17 cellular contexts compared by ENCODE assay signal in genomic region chr5:7926296-7926695, GRCh38. TPM values are rescaled to one million over a fixed set of nuclear protein-coding genes. Genes with fewer than 3 reads are reported as not detected.
DNase-seq lines count a peak whose midpoint lies in the region; ATAC-seq and TF ChIP-seq lines count a peak whose summit lies in the region.
"Had no signal": no experiment of that assay in that cellular context is flagged by ENCODE, and none has a peak within 500 bp of the region (broad histone marks: within the 10 kb centered on the region; RNA-seq: fewer than 3 reads in every experiment).

No MANE protein-coding gene starts in this region.

- 74% methylated on average over 4 of the region's 4 CpGs for WGBS in prostate gland

- peaks cover 7% of the 10 kb centered on the region for H3K27me3 Mint-ChIP-seq in activated CD8-positive, alpha-beta T cell treated with anti-CD3 and anti-CD28 coated beads for 36 hours

- TF ChIP-seq CTCF in astrocyte of the spinal cord (IDR thresholded peaks at IDR 0.05; ENCODE audit: low read depth, low read length) (no peak), dorsolateral prefrontal cortex (IDR thresholded peaks at IDR 0.05 in 54 of 56, conservative IDR thresholded peaks at IDR 0.05 in 2 of 56; ENCODE audit: low read depth in 1 of 56, partially characterized antibody in 56 of 56) (no peak), prostate gland (IDR thresholded peaks at IDR 0.05) (no peak)
- TF ChIP-seq CTCF in activated CD8-positive, alpha-beta T cell treated with anti-CD3 and anti-CD28 coated beads for 36 hours (IDR thresholded peaks at IDR 0.05): no peak

- no peaks in the 10 kb centered on the region for H3K36me3 ChIP-seq in prostate gland
- H3K36me3 ChIP-seq: MG63, ovary had no signal

- no peak overlapping the region for H3K4me3 ChIP-seq in astrocyte of the spinal cord (ENCODE audit: low read depth, low read length)
- H3K4me3 ChIP-seq in dorsolateral prefrontal cortex: no peak overlapping the region
- no peak overlapping the region for H3K4me3 ChIP-seq in prostate gland
- H3K4me3 ChIP-seq: MG63, ovary had no signal

- no peaks in the 10 kb centered on the region for H3K4me1 Mint-ChIP-seq in activated CD8-positive, alpha-beta T cell treated with anti-CD3 and anti-CD28 coated beads for 36 hours (ENCODE audit: low read depth)
- H3K4me1 Mint-ChIP-seq: immature natural killer cell had no signal

- intact Hi-C loops in dorsolateral prefrontal cortex (cut with DNase I) (loop anchor here in 1 of 2 donors (5.0 kb wide), 1 partner anchor 1281 kb away; no protein-coding TSS in a partner anchor), prostate gland (cut with DNase I) (no loop called here)
- intact Hi-C loops in activated CD8-positive, alpha-beta T cell treated with anti-CD3 and anti-CD28 coated beads for 36 hours (cut with micrococcal nuclease): loop anchor here (10.0 kb wide), 1 partner anchor 1619 kb away; the partner anchor contains the start of gene SEMA5A

- H3K4me1 ChIP-seq in prostate gland (replicated peaks): no peaks in the 10 kb centered on the region

- H3K9me3 ChIP-seq in prostate gland: no peaks in the 10 kb centered on the region
- H3K9me3 ChIP-seq: MG63, ovary had no signal

- no peak overlapping the region for H3K27ac Mint-ChIP-seq in activated CD8-positive, alpha-beta T cell treated with anti-CD3 and anti-CD28 coated beads for 36 hours
- H3K27ac Mint-ChIP-seq: B cell, immature natural killer cell had no signal

- CTCF ChIA-PET in activated CD8-positive, alpha-beta T cell treated with anti-CD3 and anti-CD28 coated beads for 36 hours (lab: Charles Lee): interaction anchor here (1.1 to 2.1 kb wide), 3 partner anchors 11 to 40 kb away, joined by 3 to 8 read pairs (median 4); no protein-coding TSS in a partner anchor

- in situ Hi-C loops in astrocyte of the spinal cord (cut with HindIII; ENCODE audit: low sequenced_read_pairs): no loop called here

- no peak for TF ChIP-seq POLR2A in prostate gland (IDR thresholded peaks at IDR 0.05)

- peak; percentile 75 for DNase-seq in AG08396 (ENCODE audit: low spot score)
- peak; percentile 93 for DNase-seq in HS-5 (ENCODE audit: low read depth)
- DNase-seq in astrocyte of the spinal cord (ENCODE audit: low read depth, low spot score): peak; percentile 96
- peak; percentile 26 for DNase-seq in kidney glomerular epithelial cell (lab: John Stamatoyannopoulos, UW)
- DNase-seq in NCI-H345 treated with DMSO at 0.1 percent for 48 hours (lab: John Stamatoyannopoulos, UW; ENCODE audit: unreplicated experiment): no peak
- DNase-seq in dorsolateral prefrontal cortex: no peak
- no peak for DNase-seq in activated CD8-positive, alpha-beta T cell treated with anti-CD3 and anti-CD28 coated beads for 36 hours
- DNase-seq in prostate gland (ENCODE audit: low spot score): no peak
- DNase-seq: amygdala; DMS153; immature natural killer cell; MG63; NCI-H2029 treated with DMSO at 0.1 percent for 48 hours; ovary; SHP77; stimulated activated CD4-positive, alpha-beta T cell treated with anti-CD3 and anti-CD28 coated beads, Interleukin-12 subunit alpha, Interleukin-12 subunit beta, amount 100 ng/mL, for 4 hours had no signal

- no peaks in the 10 kb centered on the region for H3K36me3 Mint-ChIP-seq in activated CD8-positive, alpha-beta T cell treated with anti-CD3 and anti-CD28 coated beads for 36 hours (ENCODE audit: low read depth)
- H3K36me3 Mint-ChIP-seq: immature natural killer cell had no signal

- no peak for ATAC-seq in activated CD8-positive, alpha-beta T cell treated with anti-CD3 and anti-CD28 coated beads for 36 hours

- POLR2A ChIA-PET in activated CD8-positive, alpha-beta T cell treated with anti-CD3 and anti-CD28 coated beads for 36 hours (lab: Charles Lee): no interaction called here

- H3K27me3 ChIP-seq in dorsolateral prefrontal cortex (no peaks in the 10 kb centered on the region), prostate gland (replicated peaks; ENCODE audit: insufficient read depth) (no peaks in the 10 kb centered on the region)
- H3K27me3 ChIP-seq: ovary had no signal

- no peak overlapping the region for H3K4me3 Mint-ChIP-seq in activated CD8-positive, alpha-beta T cell treated with anti-CD3 and anti-CD28 coated beads for 36 hours
- H3K4me3 Mint-ChIP-seq: B cell, immature natural killer cell had no signal

- H3K27ac ChIP-seq in dorsolateral prefrontal cortex: no peak overlapping the region
- H3K27ac ChIP-seq in prostate gland: no peak overlapping the region
- H3K27ac ChIP-seq: ovary had no signal

- no peaks in the 10 kb centered on the region for H3K9me3 Mint-ChIP-seq in activated CD8-positive, alpha-beta T cell treated with anti-CD3 and anti-CD28 coated beads for 36 hours

RNA-seq across cellular contexts. Expression of gene MTRR, which starts 57.3 kb away (rescaled TPM):
- total RNA-seq in dorsolateral prefrontal cortex: 100 to 1,000 TPM in 1 of 120 experiments, 10 to 100 TPM in 119; 42.8 to 132 (median 64.0) TPM
- 10 to 100 TPM; 54.3 to 57.8 TPM for total RNA-seq in activated CD8-positive, alpha-beta T cell treated with anti-CD3 and anti-CD28 coated beads for 36 hours
- 10 to 100 TPM; 34.5 to 64.6 TPM for total RNA-seq in prostate gland

RNA-seq across cellular contexts. Expression of gene FASTKD3, which starts 57.5 kb away (rescaled TPM):
- total RNA-seq in dorsolateral prefrontal cortex (10 to 100 TPM in 65 of 120 experiments, 1 to 10 TPM in 55; 4.4 to 16.7 (median 10.2) TPM), prostate gland (10 to 100 TPM in 1 of 2 donors, 1 to 10 TPM in 1; 9.7 to 10.7 TPM)
- 10 to 100 TPM; 10.6 to 10.7 TPM for total RNA-seq in activated CD8-positive, alpha-beta T cell treated with anti-CD3 and anti-CD28 coated beads for 36 hours

Comparison
In these comparisons a context has a peak if more than half of its experiments do, and no peak if none do; other contexts are left out.
1. DNase-seq: peak in AG08396 (single experiment), HS-5 (single experiment), astrocyte of the spinal cord (single experiment) and kidney glomerular epithelial cell (single experiment); none in NCI-H345 treated with DMSO at 0.1 percent for 48 hours (single experiment), dorsolateral prefrontal cortex (0 of 10), activated CD8-positive, alpha-beta T cell treated with anti-CD3 and anti-CD28 coated beads for 36 hours (single experiment) and prostate gland (single experiment).